In the genomic region with DNA sequence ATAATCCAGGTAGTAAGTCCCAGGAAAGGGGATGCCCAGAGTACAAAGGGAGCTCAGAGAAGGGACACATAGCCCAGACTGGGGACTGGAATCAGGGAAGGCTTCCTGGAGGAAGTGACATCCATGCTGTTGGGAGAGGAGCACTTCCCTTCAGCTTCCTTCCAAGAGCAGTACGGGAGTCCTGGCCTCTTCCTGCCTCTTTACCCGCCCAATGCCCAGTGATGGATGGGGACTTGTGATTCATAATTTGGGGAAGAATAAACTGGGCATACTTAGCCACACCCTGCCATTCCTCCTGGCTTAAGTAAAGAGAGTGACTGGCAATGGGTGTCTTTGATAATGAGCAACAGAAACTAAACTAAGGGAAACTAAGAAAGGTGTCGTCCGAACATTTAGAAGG, we compare ENCODE assay signal across 17 cellular contexts. TPM values are rescaled to one million over a fixed set of nuclear protein-coding genes. Genes with fewer than 3 reads are reported as not detected.
DNase-seq lines count a peak whose midpoint lies in the region; ATAC-seq and TF ChIP-seq lines count a peak whose summit lies in the region.
"Had no signal": no experiment of that assay in that cellular context is flagged by ENCODE, and none has a peak within 500 bp of the region (broad histone marks: within the 10 kb centered on the region; RNA-seq: fewer than 3 reads in every experiment).

No MANE protein-coding gene starts in this region.

- H3K4me3 ChIP-seq in ascending aorta (no peak overlapping the region), thyroid gland (replicated peaks in 1 of 3) (no peak overlapping the region), endodermal cell (ENCODE audit: low read length) (no peak overlapping the region)
- H3K4me3 ChIP-seq: colonic mucosa had no signal

- 84 to 91% methylated on average over 4 of the region's 4 CpGs for whole genome bisulfite sequencing in thyroid gland, 2 donors
- WGBS in endodermal cell (ENCODE audit: insufficient coverage in 1 of 2, insufficient read length in 1 of 2), 2 experiments: 90 to 94% methylated on average over 2 to 4 of the region's 4 CpGs

- H3K36me3 Mint-ChIP-seq in natural killer cell (no peaks in the 10 kb centered on the region), endodermal cell (ENCODE audit: low read depth) (no peaks in the 10 kb centered on the region)

- H3K27ac Mint-ChIP-seq in natural killer cell: no peak overlapping the region
- no peak overlapping the region for H3K27ac Mint-ChIP-seq in endodermal cell
- H3K27ac Mint-ChIP-seq: activated naive CD8-positive, alpha-beta T cell treated with anti-CD3 and anti-CD28 coated beads, Interleukin-2, amount 50 U/mL, for 24 hours; naive thymus-derived CD8-positive, alpha-beta T cell had no signal

- TF ChIP-seq POLR2A in thyroid gland (IDR thresholded peaks at IDR 0.05): no peak

- H3K36me3 ChIP-seq in ascending aorta (no peaks in the 10 kb centered on the region), thyroid gland (no peaks in the 10 kb centered on the region), endodermal cell (ENCODE audit: control insufficient read depth, insufficient read depth, low read length) (no peaks in the 10 kb centered on the region)
- H3K36me3 ChIP-seq: colonic mucosa had no signal

- peaks cover 5 to 6% of the 10 kb centered on the region in 2 donors for H3K27me3 Mint-ChIP-seq in natural killer cell (ENCODE audit: low read depth in 2 of 2)
- no peaks in the 10 kb centered on the region for H3K27me3 Mint-ChIP-seq in endodermal cell (ENCODE audit: insufficient read depth)

- TF ChIP-seq CTCF in ascending aorta (IDR thresholded peaks at IDR 0.05): no peak
- no peak for TF ChIP-seq CTCF in thyroid gland (IDR thresholded peaks at IDR 0.05)
- TF ChIP-seq CTCF in natural killer cell (IDR thresholded peaks at IDR 0.05): no peak
- no peak for TF ChIP-seq CTCF in endodermal cell (conservative IDR thresholded peaks at IDR 0.05)

- no peaks in the 10 kb centered on the region for H3K27me3 ChIP-seq in ascending aorta
- H3K27me3 ChIP-seq in thyroid gland: no peaks in the 10 kb centered on the region
- no peaks in the 10 kb centered on the region for H3K27me3 ChIP-seq in endodermal cell (ENCODE audit: control insufficient read depth, insufficient read depth, low read length, poor library complexity, severe bottlenecking)
- H3K27me3 ChIP-seq: colonic mucosa had no signal

- H3K9ac ChIP-seq in endodermal cell (ENCODE audit: extremely low read depth, low read length, poor library complexity, severe bottlenecking): no peak overlapping the region

- no peaks in the 10 kb centered on the region for H3K4me1 Mint-ChIP-seq in natural killer cell
- peaks cover 33% of the 10 kb centered on the region for H3K4me1 Mint-ChIP-seq in endodermal cell
- H3K4me1 Mint-ChIP-seq: naive thymus-derived CD8-positive, alpha-beta T cell had no signal

- H3K4me1 ChIP-seq in ascending aorta: peaks cover 6 to 22% of the 10 kb centered on the region in 2 donors
- H3K4me1 ChIP-seq in thyroid gland: peaks cover 20 to 39% of the 10 kb centered on the region in 2 donors
- peaks cover 14% of the 10 kb centered on the region for H3K4me1 ChIP-seq in endodermal cell (ENCODE audit: control insufficient read depth, insufficient read depth, low read length)

- H3K9me3 ChIP-seq in ascending aorta (peaks cover 0 to 7% of the 10 kb centered on the region in 2 donors), thyroid gland (no peaks in the 10 kb centered on the region), endodermal cell (ENCODE audit: control insufficient read depth, low read length) (no peaks in the 10 kb centered on the region)
- H3K9me3 ChIP-seq: colonic mucosa had no signal

- ATAC-seq in natural killer cell (no peak), HG02885 (IDR thresholded peaks at IDR 0.05; ENCODE audit: poor library complexity, unreplicated experiment) (no peak)
- ATAC-seq: activated naive CD8-positive, alpha-beta T cell treated with anti-CD3 and anti-CD28 coated beads, Interleukin-2, amount 50 U/mL, for 24 hours; naive thymus-derived CD8-positive, alpha-beta T cell; sciatic nerve had no signal

- intact Hi-C loops in ascending aorta (cut with DNase I): loop anchor here (2.0 kb wide), 1 partner anchor 326 kb away; no protein-coding TSS in a partner anchor
- intact Hi-C loops in thyroid gland (cut with DNase I): loop anchor here (5.0 kb wide), 1 partner anchor 327 kb away; no protein-coding TSS in a partner anchor
- intact Hi-C loops in natural killer cell (cut with micrococcal nuclease): no loop called here

- H3K4me3 Mint-ChIP-seq in natural killer cell (no peak overlapping the region), endodermal cell (no peak overlapping the region)
- H3K4me3 Mint-ChIP-seq: activated naive CD8-positive, alpha-beta T cell treated with anti-CD3 and anti-CD28 coated beads, Interleukin-2, amount 50 U/mL, for 24 hours; naive thymus-derived CD8-positive, alpha-beta T cell had no signal

- no peaks in the 10 kb centered on the region for H3K9me3 Mint-ChIP-seq in natural killer cell
- H3K9me3 Mint-ChIP-seq in endodermal cell: no peaks in the 10 kb centered on the region
- H3K9me3 Mint-ChIP-seq: activated naive CD8-positive, alpha-beta T cell treated with anti-CD3 and anti-CD28 coated beads, Interleukin-2, amount 50 U/mL, for 24 hours had no signal

- H3K27ac ChIP-seq in ascending aorta: peak overlapping the region; percentile 84 to 89
- peak overlapping the region in 2 of 3 donors; percentile 86 to 89 for H3K27ac ChIP-seq in thyroid gland
- H3K27ac ChIP-seq in endodermal cell (ENCODE audit: low read depth, low read length): no peak overlapping the region

- peak; percentile 83 for DNase-seq in LHCN-M2 (ENCODE audit: low read depth)
- no peak for DNase-seq in ascending aorta (ENCODE audit: low spot score in 2 of 2)
- peak; percentile 42 for DNase-seq in islet precursor cell
- DNase-seq in thyroid gland: no peak
- DNase-seq in natural killer cell: no peak
- no peak for DNase-seq in endodermal cell
- DNase-seq: activated CD4-positive, CD25-positive, alpha-beta regulatory T cell treated with anti-CD3 and anti-CD28 coated beads, Interleukin-2, amount 50 U/mL, for 72 hours; activated naive CD8-positive, alpha-beta T cell treated with anti-CD3 and anti-CD28 coated beads, Interleukin-2, amount 50 U/mL, for 24 hours; activated T-cell treated with anti-CD3 and anti-CD28 coated beads for 4 hours; colonic mucosa; foreskin melanocyte; KG1; naive thymus-derived CD8-positive, alpha-beta T cell; NCI-H187; NCI-H82 had no signal

RNA-seq across cellular contexts. Expression of gene C11orf91, which starts 11.5 kb away (rescaled TPM):
- total RNA-seq in LHCN-M2 (2014; rRNA removed) (1.1 TPM in 1 of 2 replicates, not detected in the other), ascending aorta (not detected), thyroid gland (not detected), natural killer cell (not detected), endodermal cell (1 to 10 TPM in 1 of 2 donors, not detected in 1; 1.0 TPM)
- polyA plus RNA-seq in LHCN-M2 (2012): 0.19 TPM
- 0.89 TPM for polyA plus RNA-seq in endodermal cell (2013, experiment 1 of 2)
- 1.1 TPM for polyA plus RNA-seq in endodermal cell (2013, experiment 2 of 2)
- total RNA-seq: colonic mucosa, sciatic nerve had no signal
- polyA plus RNA-seq: naive thymus-derived CD8-positive, alpha-beta T cell had no signal

RNA-seq across cellular contexts. Expression of gene CD59, which starts 47.1 kb away (rescaled TPM):
- total RNA-seq in LHCN-M2 (2014; rRNA removed): 827 and 995 TPM in 2 replicates
- 838 TPM for polyA plus RNA-seq in LHCN-M2 (2012)
- total RNA-seq in ascending aorta: 637 TPM
- total RNA-seq in thyroid gland: 100 to 1,000 TPM; 367 to 562 (median 504) TPM
- total RNA-seq in natural killer cell: 10 to 100 TPM; 25.0 to 29.4 (median 26.4) TPM
- total RNA-seq in endodermal cell: 100 to 1,000 TPM; 111 to 142 TPM
- polyA plus RNA-seq in endodermal cell (2013, experiment 1 of 2): 89.8 TPM
- polyA plus RNA-seq in endodermal cell (2013, experiment 2 of 2): 75.8 TPM

Comparison
In these comparisons a context has a peak if more than half of its experiments do, and no peak if none do; other contexts are left out.
1. DNase-seq: peak in LHCN-M2 (single experiment) and islet precursor cell (single experiment); none in ascending aorta (0 of 2), thyroid gland (0 of 2), natural killer cell (single experiment) and endodermal cell (single experiment).